In genomic region chr7:81482600-81483186, GRCh38 we compare ENCODE assay signal across 9 cellular contexts.
A peak's percentile ranks its signal among the peaks of the same experiment; 100 is the strongest.
DNase-seq lines count a peak whose midpoint lies in the region; ATAC-seq and TF ChIP-seq lines count a peak whose summit lies in the region.
"Had no signal": no experiment of that assay in that cellular context is flagged by ENCODE, and none has a peak within 500 bp of the region (broad histone marks: within the 10 kb centered on the region; RNA-seq: fewer than 3 reads in every experiment).

No MANE protein-coding gene starts in this region.

- H3K4me3 Mint-ChIP-seq in chondrocyte (ENCODE audit: unreplicated experiment) = no peak overlapping the region
- H3K4me3 Mint-ChIP-seq: memory B cell had no signal

- peaks cover 12% of the 10 kb centered on the region for H3K4me1 Mint-ChIP-seq in chondrocyte (ENCODE audit: low read depth)
- H3K4me1 Mint-ChIP-seq: memory B cell had no signal

- H3K79me2 ChIP-seq in osteoblast (ENCODE audit: insufficient read depth, low read length) = no peaks in the 10 kb centered on the region

- POLR2A ChIA-PET in HEK293T (lab: Yijun Ruan, JAX) = no interaction called here

- peak; percentile 75 for ATAC-seq in GM21786 (IDR thresholded peaks at IDR 0.05; ENCODE audit: unreplicated experiment)
- no peak for ATAC-seq in HG03196 (IDR thresholded peaks at IDR 0.05; ENCODE audit: unreplicated experiment)
- ATAC-seq in GM21381 (IDR thresholded peaks at IDR 0.05; ENCODE audit: unreplicated experiment) = no peak

- no peaks in the 10 kb centered on the region for H3K36me3 ChIP-seq in osteoblast (ENCODE audit: insufficient read depth, low read length)

- H3K9me3 ChIP-seq in osteoblast (ENCODE audit: low read depth, low read length) = no peaks in the 10 kb centered on the region

- TF ChIP-seq CTCF in chondrocyte (IDR thresholded peaks at IDR 0.05) = peak; percentile 94
- peak; percentile 62 for TF ChIP-seq CTCF in osteoblast (IDR thresholded peaks at IDR 0.05; ENCODE audit: extremely low read depth, low read depth, low read length)

- H3K27me3 Mint-ChIP-seq in chondrocyte (ENCODE audit: low read depth) = no peaks in the 10 kb centered on the region
- H3K27me3 Mint-ChIP-seq: memory B cell had no signal

- H3K4me2 ChIP-seq in osteoblast (ENCODE audit: insufficient read depth, low read length) = no peak overlapping the region

- DNase-seq in DMS53 (lab: John Stamatoyannopoulos, UW) = peak; percentile 58
- peak; percentile 14 for DNase-seq in NCI-H345 treated with DMSO at 0.1 percent for 48 hours (lab: John Stamatoyannopoulos, UW; ENCODE audit: unreplicated experiment)
- DNase-seq in chondrocyte (ENCODE audit: low spot score) = no peak
- no peak for DNase-seq in osteoblast (ENCODE audit: insufficient read length, low spot score, missing footprints)
- DNase-seq in HEK293T (ENCODE audit: extremely low spot score) = no peak

- H3K4me3 ChIP-seq in osteoblast (ENCODE audit: insufficient read depth, low read length) = no peak overlapping the region

- CTCF ChIA-PET in HEK293T (lab: Yijun Ruan, JAX) = interaction anchor here (0.5 to 1.6 kb wide), 5 partner anchors 9 to 827 kb away, joined by 3 to 5 read pairs (median 4); no protein-coding TSS in a partner anchor

- H3K9me3 Mint-ChIP-seq in chondrocyte (ENCODE audit: low read depth) = peaks cover 5% of the 10 kb centered on the region
- H3K9me3 Mint-ChIP-seq: memory B cell had no signal

- H3K4me1 ChIP-seq in osteoblast (ENCODE audit: insufficient read depth, low read length) = peaks cover 9% of the 10 kb centered on the region

- H4K20me1 ChIP-seq in osteoblast (ENCODE audit: insufficient read depth, low read length) = no peaks in the 10 kb centered on the region

- H3K27ac Mint-ChIP-seq in chondrocyte (ENCODE audit: unreplicated experiment) = peak overlapping the region; percentile 23
- H3K27ac Mint-ChIP-seq: memory B cell had no signal

- no peaks in the 10 kb centered on the region for H3K27me3 ChIP-seq in osteoblast (ENCODE audit: insufficient read depth, low read length)

- H3K36me3 Mint-ChIP-seq in chondrocyte (ENCODE audit: low read depth) = peaks cover 3% of the 10 kb centered on the region
- H3K36me3 Mint-ChIP-seq: memory B cell had no signal

- no peak overlapping the region for H3K27ac ChIP-seq in osteoblast (ENCODE audit: low read depth, low read length)

- H2AFZ ChIP-seq in osteoblast (ENCODE audit: low read length) = no peak overlapping the region

TF ChIP-seq in HEK293T, 16 proteins besides CTCF, POLR2A, EP300 and RAD21:
- no peak for TF ChIP-seq PKNOX1 (IDR thresholded peaks at IDR 0.05)
- TF ChIP-seq SP1 (IDR thresholded peaks at IDR 0.05) = no peak

Comparison
In these comparisons a context has a peak if more than half of its experiments do, and no peak if none do; other contexts are left out.
1. DNase-seq: peak in DMS53 (single experiment) and NCI-H345 treated with DMSO at 0.1 percent for 48 hours (single experiment); none in chondrocyte (single experiment), osteoblast (single experiment) and HEK293T (single experiment).